9 cellular contexts compared by ENCODE assay signal in the genomic region with DNA sequence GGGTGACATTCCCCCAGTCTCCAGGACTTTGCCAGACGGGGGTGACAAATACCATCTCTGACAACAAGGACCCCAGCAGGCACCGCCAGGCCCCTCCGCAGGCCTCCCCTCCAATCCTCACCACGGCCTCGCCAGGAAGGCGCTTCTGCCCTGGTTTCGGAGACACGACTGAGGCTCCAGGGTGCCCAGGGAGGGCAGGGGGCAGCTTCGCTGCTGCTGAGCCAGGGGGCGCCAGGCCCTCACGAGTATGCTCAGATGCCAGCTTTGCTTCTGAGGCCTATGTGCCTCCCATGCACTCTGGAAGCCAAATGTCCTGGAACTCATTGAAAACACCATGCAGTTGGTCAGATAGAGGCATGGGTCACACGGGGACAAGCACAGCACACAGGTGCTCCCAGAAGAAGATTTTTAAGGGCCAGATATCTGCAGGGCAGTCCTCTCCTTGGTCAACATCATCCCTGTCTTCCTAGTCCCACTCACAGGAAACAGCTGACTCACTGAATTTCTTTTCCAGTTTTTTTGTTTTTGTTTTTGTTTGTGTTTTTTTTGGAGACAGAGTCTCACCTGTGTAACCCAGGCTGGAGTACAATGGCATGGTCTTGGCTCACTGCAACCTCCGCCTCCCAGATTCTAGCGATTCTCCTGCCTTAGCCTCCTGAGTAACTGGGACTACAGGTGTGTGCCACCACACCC. TPM values are rescaled to one million over a fixed set of nuclear protein-coding genes. Genes with fewer than 3 reads are reported as not detected.
DNase-seq lines count a peak whose midpoint lies in the region; ATAC-seq and TF ChIP-seq lines count a peak whose summit lies in the region.
"Had no signal": no experiment of that assay in that cellular context is flagged by ENCODE, and none has a peak within 500 bp of the region (broad histone marks: within the 10 kb centered on the region; RNA-seq: fewer than 3 reads in every experiment).

No MANE protein-coding gene starts in this region.

- peaks cover 13% of the 10 kb centered on the region for H3K4me1 Mint-ChIP-seq in CD14-positive monocyte
- peaks cover 5% of the 10 kb centered on the region for H3K4me1 Mint-ChIP-seq in activated T-cell treated with anti-CD3 and anti-CD28 coated beads, Interleukin-2, amount 50 U/mL, for 72 hours (ENCODE audit: low read depth)
- H3K4me1 Mint-ChIP-seq in activated T-helper 1 cell treated with anti-CD3 and anti-CD28 coated beads, Interleukin-12 subunit alpha, Interleukin-12 subunit beta, Interleukin-2, Interleukin-4 antibody, amounts not matched to agents 30 ng/mL and 10 ng/mL and 1 ng/mL, durations not matched to agents 14 hours and 24 hours and 36 hours (ENCODE audit: low read depth) = no peaks in the 10 kb centered on the region

- H3K27me3 Mint-ChIP-seq in CD14-positive monocyte (ENCODE audit: low read depth in 3 of 3) = peaks cover 0 to 2% (median 0%) of the 10 kb centered on the region in 3 donors
- H3K27me3 Mint-ChIP-seq in activated T-cell treated with anti-CD3 and anti-CD28 coated beads, Interleukin-2, amount 50 U/mL, for 72 hours (ENCODE audit: low read depth) = no peaks in the 10 kb centered on the region
- peaks cover 2% of the 10 kb centered on the region for H3K27me3 Mint-ChIP-seq in activated T-helper 1 cell treated with anti-CD3 and anti-CD28 coated beads, Interleukin-12 subunit alpha, Interleukin-12 subunit beta, Interleukin-2, Interleukin-4 antibody, amounts not matched to agents 30 ng/mL and 10 ng/mL and 1 ng/mL, durations not matched to agents 14 hours and 24 hours and 36 hours (ENCODE audit: insufficient read depth)

- no peaks in the 10 kb centered on the region for H3K36me3 ChIP-seq in H7 (replicated peaks; ENCODE audit: control insufficient read depth, insufficient read depth, low read length)
- H3K36me3 ChIP-seq in liver (ENCODE audit: control insufficient read depth in 4 of 4, insufficient read depth in 3 of 4, low read depth in 1 of 4, low read length in 3 of 4) = no peaks in the 10 kb centered on the region
- H3K36me3 ChIP-seq in ascending aorta = no peaks in the 10 kb centered on the region

- H3K27ac ChIP-seq in liver (ENCODE audit: low read depth in 1 of 2, low read length in 2 of 2) = no peak overlapping the region
- no peak overlapping the region for H3K27ac ChIP-seq in ascending aorta

- TF ChIP-seq RAD21 in liver (IDR thresholded peaks at IDR 0.05) = peak; percentile 77

- peaks cover 5 to 12% (median 11%) of the 10 kb centered on the region in 4 donors for H3K4me1 ChIP-seq in liver (ENCODE audit: control insufficient read depth in 4 of 4, insufficient read depth in 4 of 4, low read length in 3 of 4)
- no peaks in the 10 kb centered on the region for H3K4me1 ChIP-seq in ascending aorta

- H3K4me3 Mint-ChIP-seq in CD14-positive monocyte = no peak overlapping the region
- H3K4me3 Mint-ChIP-seq in activated T-cell treated with anti-CD3 and anti-CD28 coated beads, Interleukin-2, amount 50 U/mL, for 72 hours = no peak overlapping the region
- no peak overlapping the region for H3K4me3 Mint-ChIP-seq in activated T-helper 1 cell treated with anti-CD3 and anti-CD28 coated beads, Interleukin-12 subunit alpha, Interleukin-12 subunit beta, Interleukin-2, Interleukin-4 antibody, amounts not matched to agents 30 ng/mL and 10 ng/mL and 1 ng/mL, durations not matched to agents 14 hours and 24 hours and 36 hours

- ATAC-seq in activated T-cell treated with anti-CD3 and anti-CD28 coated beads, Interleukin-2, amount 50 U/mL, for 72 hours (replicated peaks in 1 of 2) = peak; percentile 55 to 69
- no peak for ATAC-seq in HG02884 (IDR thresholded peaks at IDR 0.05; ENCODE audit: unreplicated experiment)

- no peak overlapping the region for H3K9ac ChIP-seq in liver (ENCODE audit: low read depth in 1 of 2, low read length in 2 of 2)

- H3K9me3 Mint-ChIP-seq in CD14-positive monocyte = no peaks in the 10 kb centered on the region
- no peaks in the 10 kb centered on the region for H3K9me3 Mint-ChIP-seq in activated T-cell treated with anti-CD3 and anti-CD28 coated beads, Interleukin-2, amount 50 U/mL, for 72 hours
- H3K9me3 Mint-ChIP-seq in activated T-helper 1 cell treated with anti-CD3 and anti-CD28 coated beads, Interleukin-12 subunit alpha, Interleukin-12 subunit beta, Interleukin-2, Interleukin-4 antibody, amounts not matched to agents 30 ng/mL and 10 ng/mL and 1 ng/mL, durations not matched to agents 14 hours and 24 hours and 36 hours = no peaks in the 10 kb centered on the region

- 82% methylated on average over 14 of the region's 14 CpGs for WGBS in liver

- intact Hi-C loops in CD14-positive monocyte (cut with micrococcal nuclease) = no loop called here
- intact Hi-C loops in ascending aorta (cut with DNase I) = no loop called here
- intact Hi-C loops in activated T-helper 1 cell treated with anti-CD3 and anti-CD28 coated beads, Interleukin-12 subunit alpha, Interleukin-12 subunit beta, Interleukin-2, Interleukin-4 antibody, amounts not matched to agents 30 ng/mL and 10 ng/mL and 1 ng/mL, durations not matched to agents 14 hours and 24 hours and 36 hours (cut with micrococcal nuclease) = loop anchor here (1.0 kb wide), 1 partner anchor 31 kb away; no protein-coding TSS in a partner anchor

- TF ChIP-seq CTCF in CD14-positive monocyte (IDR thresholded peaks at IDR 0.05) (peak; percentile 29), liver (IDR thresholded peaks at IDR 0.05; ENCODE audit: low read depth, low read length, missing input control) (peak; percentile 50), ascending aorta (IDR thresholded peaks at IDR 0.05) (no peak)

- peak overlapping the region in 5 of 7 donors; percentile 26 to 78 (median 50) for H3K27ac Mint-ChIP-seq in CD14-positive monocyte
- no peak overlapping the region for H3K27ac Mint-ChIP-seq in activated T-cell treated with anti-CD3 and anti-CD28 coated beads, Interleukin-2, amount 50 U/mL, for 72 hours
- H3K27ac Mint-ChIP-seq in activated T-helper 1 cell treated with anti-CD3 and anti-CD28 coated beads, Interleukin-12 subunit alpha, Interleukin-12 subunit beta, Interleukin-2, Interleukin-4 antibody, amounts not matched to agents 30 ng/mL and 10 ng/mL and 1 ng/mL, durations not matched to agents 14 hours and 24 hours and 36 hours = no peak overlapping the region

- H3K36me3 Mint-ChIP-seq in CD14-positive monocyte = peaks cover 18 to 50% of the 10 kb centered on the region in 2 donors
- H3K36me3 Mint-ChIP-seq in activated T-cell treated with anti-CD3 and anti-CD28 coated beads, Interleukin-2, amount 50 U/mL, for 72 hours (ENCODE audit: insufficient read depth in 2 of 2) = no peaks in the 10 kb centered on the region
- H3K36me3 Mint-ChIP-seq in activated T-helper 1 cell treated with anti-CD3 and anti-CD28 coated beads, Interleukin-12 subunit alpha, Interleukin-12 subunit beta, Interleukin-2, Interleukin-4 antibody, amounts not matched to agents 30 ng/mL and 10 ng/mL and 1 ng/mL, durations not matched to agents 14 hours and 24 hours and 36 hours (ENCODE audit: low read depth) = no peaks in the 10 kb centered on the region

- H3K27me3 ChIP-seq in H7 (ENCODE audit: control insufficient read depth, insufficient read depth, low read length) (no peaks in the 10 kb centered on the region), liver (ENCODE audit: control insufficient read depth in 4 of 4, insufficient read depth in 4 of 4, low read length in 3 of 4) (no peaks in the 10 kb centered on the region), ascending aorta (no peaks in the 10 kb centered on the region)

- H3K4me3 ChIP-seq in H7 (ENCODE audit: insufficient read depth, low read depth, low read length) = no peak overlapping the region
- H3K4me3 ChIP-seq in liver (ENCODE audit: low read depth in 1 of 3, low read length in 3 of 3) = no peak overlapping the region
- no peak overlapping the region for H3K4me3 ChIP-seq in ascending aorta

- H3K9me3 ChIP-seq in liver (ENCODE audit: control insufficient read depth in 4 of 4, low read length in 3 of 4) (no peaks in the 10 kb centered on the region), ascending aorta (no peaks in the 10 kb centered on the region)

- DNase-seq in CD14-positive monocyte (ENCODE audit: low spot score) (no peak), H7 (peak; percentile 87), ascending aorta (ENCODE audit: low spot score in 2 of 2) (no peak)
- DNase-seq in activated T-cell treated with anti-CD3 and anti-CD28 coated beads, Interleukin-2, amount 50 U/mL, for 72 hours = peak; percentile 48 to 50
- DNase-seq in stimulated activated naive CD4-positive, alpha-beta T cell treated with Interleukin-2 at 50 U/mL for 16 hours (lab: John Stamatoyannopoulos, UW) = no peak
- no peak for DNase-seq in activated T-helper 1 cell treated with anti-CD3 and anti-CD28 coated beads, Interleukin-12 subunit alpha, Interleukin-12 subunit beta, Interleukin-2, Interleukin-4 antibody, amounts not matched to agents 30 ng/mL and 10 ng/mL and 1 ng/mL, durations not matched to agents 14 hours and 24 hours and 36 hours (ENCODE audit: low spot score)
- DNase-seq: NCI-H1436 treated with DMSO at 0.1 percent for 48 hours had no signal

TF ChIP-seq in liver, 16 proteins besides CTCF, POLR2A, EP300 and RAD21:
- TF ChIP-seq TAF1 (conservative IDR thresholded peaks at IDR 0.05) (no peak), RXRA (IDR thresholded peaks at IDR 0.05) (peak; percentile 29 to 44)

RNA-seq across cellular contexts. Expression of a gene that starts 19.9 kb away (rescaled TPM):
- 100 to 1,000 TPM; 391 to 423 TPM for polyA plus RNA-seq in CD14-positive monocyte
- total RNA-seq in H7 (2014; rRNA removed; shearing (Covaris generic)) = 36.2 and 52.6 TPM in 2 replicates
- total RNA-seq in activated T-cell treated with anti-CD3 and anti-CD28 coated beads, Interleukin-2, amount 50 U/mL, for 72 hours = 10 to 100 TPM in 1 of 2 donors, 1 to 10 TPM in 1; 7.7 to 11.6 TPM
- total RNA-seq in liver = 10 to 100 TPM; 28.7 to 44.5 TPM
- polyA plus RNA-seq in liver = 10 to 100 TPM; 60.7 to 66.9 TPM
- total RNA-seq in ascending aorta = 37.5 TPM
- 15.4 and 17.9 TPM in 2 replicates for total RNA-seq in activated T-helper 1 cell treated with anti-CD3 and anti-CD28 coated beads, Interleukin-12 subunit alpha, Interleukin-12 subunit beta, Interleukin-2, Interleukin-4 antibody, amounts not matched to agents 30 ng/mL and 10 ng/mL and 1 ng/mL, durations not matched to agents 14 hours and 24 hours and 36 hours

Comparison
In these comparisons a context has a peak if more than half of its experiments do, and no peak if none do; other contexts are left out.
1. DNase-seq: peak in H7 (single experiment) and activated T-cell treated with anti-CD3 and anti-CD28 coated beads, Interleukin-2, amount 50 U/mL, for 72 hours (2 of 2); none in CD14-positive monocyte (single experiment), ascending aorta (0 of 2), stimulated activated naive CD4-positive, alpha-beta T cell treated with Interleukin-2 at 50 U/mL for 16 hours (single experiment) and activated T-helper 1 cell treated with anti-CD3 and anti-CD28 coated beads, Interleukin-12 subunit alpha, Interleukin-12 subunit beta, Interleukin-2, Interleukin-4 antibody, amounts not matched to agents 30 ng/mL and 10 ng/mL and 1 ng/mL, durations not matched to agents 14 hours and 24 hours and 36 hours (single experiment).
2. H3K27ac Mint-ChIP-seq: peak in CD14-positive monocyte (5 of 7); none in activated T-cell treated with anti-CD3 and anti-CD28 coated beads, Interleukin-2, amount 50 U/mL, for 72 hours (single experiment) and activated T-helper 1 cell treated with anti-CD3 and anti-CD28 coated beads, Interleukin-12 subunit alpha, Interleukin-12 subunit beta, Interleukin-2, Interleukin-4 antibody, amounts not matched to agents 30 ng/mL and 10 ng/mL and 1 ng/mL, durations not matched to agents 14 hours and 24 hours and 36 hours (single experiment).
3. CTCF ChIP-seq: peak in CD14-positive monocyte (single experiment) and liver (single experiment); none in ascending aorta (0 of 3).